Comparison of ENCODE assay signal across 1 cellular context in genomic region chr7:28152594-28152993, GRCh38.
TF ChIP-seq lines count a peak whose summit lies in the region.

No MANE protein-coding gene starts in this region.

TF ChIP-seq in endothelial cell of umbilical vein, 7 proteins besides CTCF, POLR2A, EP300 and RAD21:
- no peak for TF ChIP-seq EZH2 (IDR thresholded peaks at IDR 0.05; ENCODE audit: borderline replicate concordance, low read depth, low read length, severe bottlenecking)
- TF ChIP-seq FOS (IDR thresholded peaks at IDR 0.05; ENCODE audit: borderline replicate concordance, insufficient read depth, low read length) = no peak
- TF ChIP-seq MAX (IDR thresholded peaks at IDR 0.05; ENCODE audit: insufficient read depth, insufficient read length) = no peak
- no peak for TF ChIP-seq POLR2AphosphoS5 (IDR thresholded peaks at IDR 0.05; ENCODE audit: insufficient read depth, low read depth, low read length)
- no peak for TF ChIP-seq GATA2 (IDR thresholded peaks at IDR 0.05; ENCODE audit: insufficient read depth, insufficient read length, low read depth, low read length)
- TF ChIP-seq MYC (IDR thresholded peaks at IDR 0.05; ENCODE audit: low read depth, low read length) = no peak
